In the genomic region with DNA sequence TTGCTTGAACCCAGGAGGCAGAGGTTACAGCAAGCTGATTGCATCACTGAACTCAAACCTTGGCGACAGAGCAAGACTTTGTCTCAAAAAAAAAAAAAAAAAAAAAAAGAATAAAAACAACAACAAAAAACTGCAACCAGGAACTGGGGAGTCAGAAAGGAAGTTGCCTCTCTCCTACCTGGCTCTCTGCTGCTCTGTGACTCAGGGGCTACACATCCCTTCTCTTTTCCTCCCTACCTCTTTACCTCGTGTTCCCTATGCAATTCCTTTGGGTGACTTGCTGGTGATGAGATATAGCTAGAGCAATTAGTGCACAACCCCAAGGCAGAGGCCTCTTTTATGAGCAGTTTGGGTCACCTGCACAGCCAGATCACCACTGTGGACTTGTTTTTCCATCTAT, we compare ENCODE assay signal across 21 cellular contexts.
A peak's percentile ranks its signal among the peaks of the same experiment; 100 is the strongest.
DNase-seq lines count a peak whose midpoint lies in the region; ATAC-seq and TF ChIP-seq lines count a peak whose summit lies in the region.
"Had no signal": no experiment of that assay in that cellular context is flagged by ENCODE, and none has a peak within 500 bp of the region (broad histone marks: within the 10 kb centered on the region; RNA-seq: fewer than 3 reads in every experiment).

No MANE protein-coding gene starts in this region.

- H3K27ac Mint-ChIP-seq in stimulated activated naive CD8-positive, alpha-beta T cell treated with anti-CD3 and anti-CD28 coated beads, Interleukin-15, Interleukin-2, amounts not matched to agents 100 ng/mL and 50 ng/mL, for 24 hours = peak overlapping the region; percentile 52
- H3K27ac Mint-ChIP-seq in stimulated activated naive CD8-positive, alpha-beta T cell treated with anti-CD3 and anti-CD28 coated beads, Interleukin-15, amount 100 ng/mL, for 72 hours = peak overlapping the region in 1 of 2 donors; percentile 74

- no peak overlapping the region for H3K4me3 ChIP-seq in Panc1 (ENCODE audit: low read depth in 2 of 2, low read length in 2 of 2)
- H3K4me3 ChIP-seq in epithelial cell of esophagus (ENCODE audit: low read length) = no peak overlapping the region
- H3K4me3 ChIP-seq: colonic mucosa, lower lobe of right lung, thoracic aorta had no signal

- POLR2A ChIA-PET in Panc1 (lab: Charles Lee) = no interaction called here

- no peaks in the 10 kb centered on the region for H3K9me3 Mint-ChIP-seq in stimulated activated naive CD8-positive, alpha-beta T cell treated with anti-CD3 and anti-CD28 coated beads, Interleukin-15, Interleukin-2, amounts not matched to agents 100 ng/mL and 50 ng/mL, for 24 hours
- H3K9me3 Mint-ChIP-seq in stimulated activated naive CD8-positive, alpha-beta T cell treated with anti-CD3 and anti-CD28 coated beads, Interleukin-15, amount 100 ng/mL, for 72 hours = no peaks in the 10 kb centered on the region
- H3K9me3 Mint-ChIP-seq: activated T-helper 2 cell treated with anti-CD3 and anti-CD28 coated beads, Interferon-gamma antibody, Interleukin-2, Interleukin-4, amounts not matched to agents 10 μg/mL and 5 μg/mL and 100 μg/mL, durations not matched to agents 14 hours and 24 hours and 36 hours; naive thymus-derived CD4-positive, alpha-beta T cell had no signal

- ATAC-seq in stimulated activated naive CD8-positive, alpha-beta T cell treated with anti-CD3 and anti-CD28 coated beads, Interleukin-15, amount 100 ng/mL, for 72 hours = no peak
- ATAC-seq in Panc1 (peak; percentile 54; the same call in 1 of the 2 replicates), HG03039 (IDR thresholded peaks at IDR 0.05; ENCODE audit: unreplicated experiment) (no peak), GM21723 (IDR thresholded peaks at IDR 0.05; ENCODE audit: unreplicated experiment) (no peak)
- ATAC-seq: lower lobe of right lung had no signal

- H3K4me3 Mint-ChIP-seq in stimulated activated naive CD8-positive, alpha-beta T cell treated with anti-CD3 and anti-CD28 coated beads, Interleukin-15, Interleukin-2, amounts not matched to agents 100 ng/mL and 50 ng/mL, for 24 hours = no peak overlapping the region
- H3K4me3 Mint-ChIP-seq in stimulated activated naive CD8-positive, alpha-beta T cell treated with anti-CD3 and anti-CD28 coated beads, Interleukin-15, amount 100 ng/mL, for 72 hours = no peak overlapping the region
- H3K4me3 Mint-ChIP-seq: naive thymus-derived CD4-positive, alpha-beta T cell had no signal

- no peaks in the 10 kb centered on the region for H3K27me3 ChIP-seq in Panc1 (ENCODE audit: control insufficient read depth, insufficient read depth, low read length)
- H3K27me3 ChIP-seq: colonic mucosa had no signal

- no peak overlapping the region for H3K27ac ChIP-seq in Panc1 (ENCODE audit: low read length)
- H3K27ac ChIP-seq: colonic mucosa, KMS-11, lower lobe of right lung had no signal

- no peak for DNase-seq in stimulated activated naive CD8-positive, alpha-beta T cell treated with anti-CD3 and anti-CD28 coated beads, Interleukin-15, amount 100 ng/mL, for 72 hours
- DNase-seq in Panc1 (ENCODE audit: low read depth, low spot score) (no peak), epithelial cell of esophagus (ENCODE audit: low read depth) (peak; percentile 77), hippocampal formation (lab: John Stamatoyannopoulos, UW) (no peak), NCI-H82 (lab: John Stamatoyannopoulos, UW) (no peak)
- DNase-seq: AML-193; aorta; colonic mucosa; lower lobe of right lung; naive thymus-derived CD4-positive, alpha-beta T cell; NCI-H1105 treated with DMSO at 0.1 percent for 48 hours; NCI-H748 treated with DMSO at 0.1 percent for 48 hours; small intestine; stimulated activated CD4-positive, alpha-beta T cell treated with anti-CD3 and anti-CD28 coated beads, Interleukin-4, amount 100 ng/mL, for 4 hours; stimulated activated CD8-positive, alpha-beta memory T cell treated with anti-CD3 and anti-CD28 coated beads, Interleukin-4, amount 100 ng/mL, for 48 hours had no signal

- TF ChIP-seq CTCF in Panc1 (IDR thresholded peaks at IDR 0.05) (no peak), epithelial cell of esophagus (IDR thresholded peaks at IDR 0.05; ENCODE audit: insufficient read depth, low read depth, low read length, missing control alignments) (no peak)

- H3K27me3 Mint-ChIP-seq in stimulated activated naive CD8-positive, alpha-beta T cell treated with anti-CD3 and anti-CD28 coated beads, Interleukin-15, Interleukin-2, amounts not matched to agents 100 ng/mL and 50 ng/mL, for 24 hours = no peaks in the 10 kb centered on the region
- no peaks in the 10 kb centered on the region for H3K27me3 Mint-ChIP-seq in stimulated activated naive CD8-positive, alpha-beta T cell treated with anti-CD3 and anti-CD28 coated beads, Interleukin-15, amount 100 ng/mL, for 72 hours
- H3K27me3 Mint-ChIP-seq: naive thymus-derived CD4-positive, alpha-beta T cell had no signal

- intact Hi-C loops in Panc1 (cut with micrococcal nuclease; ENCODE audit: unreplicated experiment) = no loop called here

- no peaks in the 10 kb centered on the region for H3K9me3 ChIP-seq in Panc1 (ENCODE audit: control insufficient read depth, insufficient read depth, low read depth, low read length)
- H3K9me3 ChIP-seq: colonic mucosa, lower lobe of right lung, thoracic aorta had no signal

- H3K36me3 Mint-ChIP-seq in stimulated activated naive CD8-positive, alpha-beta T cell treated with anti-CD3 and anti-CD28 coated beads, Interleukin-15, Interleukin-2, amounts not matched to agents 100 ng/mL and 50 ng/mL, for 24 hours (ENCODE audit: low read depth) = peaks cover 68% of the 10 kb centered on the region

- BruUV-seq in Panc1 (replicated peaks; lab: Mats Ljungman, UMichigan) = no TSS peak

- CTCF ChIA-PET in Panc1 (lab: Charles Lee) = no interaction called here

- in situ Hi-C loops in Panc1 (cut with HindIII; ENCODE audit: low pct_unique_long_range_greater_than_20kb, low sequenced_read_pairs) = no loop called here

- H3K4me1 ChIP-seq in Panc1 (ENCODE audit: control insufficient read depth, insufficient read depth, low read length) = 0 out of 2 replicates have a peak, but pooled peaks cover 2% of the 10 kb centered on the region
- H3K4me1 ChIP-seq: colonic mucosa, lower lobe of right lung had no signal

- peaks cover 8% of the 10 kb centered on the region for H3K4me1 Mint-ChIP-seq in stimulated activated naive CD8-positive, alpha-beta T cell treated with anti-CD3 and anti-CD28 coated beads, Interleukin-15, Interleukin-2, amounts not matched to agents 100 ng/mL and 50 ng/mL, for 24 hours (ENCODE audit: low read depth)
- H3K4me1 Mint-ChIP-seq in stimulated activated naive CD8-positive, alpha-beta T cell treated with anti-CD3 and anti-CD28 coated beads, Interleukin-15, amount 100 ng/mL, for 72 hours = peaks cover 5% of the 10 kb centered on the region

- H3K36me3 ChIP-seq in Panc1 (ENCODE audit: control insufficient read depth, insufficient read depth, low read length) = peaks cover 29% of the 10 kb centered on the region
